In the genomic region with DNA sequence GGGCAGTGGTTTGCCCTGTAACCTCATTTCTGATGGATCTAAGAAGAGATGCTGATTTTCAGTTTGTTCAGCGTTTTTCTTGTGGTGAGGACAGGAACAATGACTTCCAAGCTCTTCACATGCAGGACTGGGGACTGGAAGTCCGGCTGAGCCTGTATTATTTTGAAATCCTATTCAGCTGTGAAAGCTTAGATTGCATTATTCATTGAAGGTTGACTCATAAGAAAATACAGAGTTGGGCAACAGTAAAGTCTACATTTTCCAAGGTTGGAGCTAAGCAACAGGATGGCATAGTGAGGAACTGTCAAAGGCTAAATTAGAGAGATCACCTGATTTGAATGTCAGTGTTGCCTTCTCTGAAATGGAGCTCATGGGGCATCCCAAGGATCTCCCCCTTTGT, we compare ENCODE assay signal across 14 cellular contexts.
A peak's percentile ranks its signal among the peaks of the same experiment; 100 is the strongest.
DNase-seq lines count a peak whose midpoint lies in the region; ATAC-seq, FAIRE-seq and TF ChIP-seq lines count a peak whose summit lies in the region.
"Had no signal": no experiment of that assay in that cellular context is flagged by ENCODE, and none has a peak within 500 bp of the region (broad histone marks: within the 10 kb centered on the region; RNA-seq: fewer than 3 reads in every experiment).

No MANE protein-coding gene starts in this region.

- H3K4me1 ChIP-seq in lung (ENCODE audit: control insufficient read depth in 2 of 2, insufficient read depth in 2 of 2, low read length in 2 of 2): peaks cover 3 to 7% of the 10 kb centered on the region in 2 donors

- H3K27ac Mint-ChIP-seq in activated naive CD4-positive, alpha-beta T cell treated with anti-CD3 and anti-CD28 coated beads, Interleukin-2, amount 50 U/mL, for 72 hours: no peak overlapping the region
- H3K27ac Mint-ChIP-seq: activated T-helper 17 cell treated with anti-CD3 and anti-CD28 coated beads, Interleukin-2, amount 50 U/mL, for 72 hours had no signal

- H3K36me3 ChIP-seq in bronchial epithelial cell (ENCODE audit: control insufficient read depth, insufficient read depth, low read length) (no peaks in the 10 kb centered on the region), lung (ENCODE audit: control insufficient read depth in 2 of 2, insufficient read depth in 2 of 2, low read length in 2 of 2) (no peaks in the 10 kb centered on the region)
- H3K36me3 ChIP-seq: WERI-Rb-1 had no signal

- H3K9me3 Mint-ChIP-seq in activated naive CD4-positive, alpha-beta T cell treated with anti-CD3 and anti-CD28 coated beads, Interleukin-2, amount 50 U/mL, for 72 hours: no peaks in the 10 kb centered on the region
- H3K9me3 Mint-ChIP-seq: activated T-helper 17 cell treated with anti-CD3 and anti-CD28 coated beads, Interleukin-2, amount 50 U/mL, for 72 hours had no signal

- H3K9me3 ChIP-seq in lung (ENCODE audit: control insufficient read depth in 2 of 2, insufficient read depth in 1 of 2, low read length in 1 of 2): no peaks in the 10 kb centered on the region

- no peaks in the 10 kb centered on the region for H3K36me3 Mint-ChIP-seq in activated naive CD4-positive, alpha-beta T cell treated with anti-CD3 and anti-CD28 coated beads, Interleukin-2, amount 50 U/mL, for 72 hours

- TF ChIP-seq CTCF in bronchial epithelial cell (IDR thresholded peaks at IDR 0.05; ENCODE audit: insufficient read depth, low read length, severe bottlenecking) (no peak), lung (IDR thresholded peaks at IDR 0.05; ENCODE audit: control extremely low read depth, extremely low read depth) (no peak)

- peak; percentile 22 for DNase-seq in AG08396 (ENCODE audit: low spot score)
- DNase-seq in LHCN-M2 (ENCODE audit: low read depth): peak; percentile 97
- DNase-seq in bronchial epithelial cell (ENCODE audit: low read depth): peak; percentile 98
- no peak for DNase-seq in lung (ENCODE audit: low spot score)
- no peak for DNase-seq in NCI-H1930 (lab: John Stamatoyannopoulos, UW)
- DNase-seq in DMS 273 treated with DMSO at 0.1 percent for 48 hours (lab: John Stamatoyannopoulos, UW): no peak
- no peak for DNase-seq in activated naive CD4-positive, alpha-beta T cell treated with anti-CD3 and anti-CD28 coated beads, Interleukin-2, amount 50 U/mL, for 72 hours (ENCODE audit: low spot score in 2 of 2)
- DNase-seq: NCI-H1436, WERI-Rb-1 had no signal

- H3K4me3 ChIP-seq in bronchial epithelial cell (ENCODE audit: low read depth, low read length): peak overlapping the region; percentile 9
- H3K4me3 ChIP-seq in lung: no peak overlapping the region

- WGBS in lung, 2 donors: 38 to 45% methylated on average over 2 of the region's 2 CpGs

- ATAC-seq in lung (ENCODE audit: insufficient read depth, low FRiP score) (peak; percentile 15), GM19455 (IDR thresholded peaks at IDR 0.05; ENCODE audit: unreplicated experiment) (no peak)
- ATAC-seq in activated naive CD4-positive, alpha-beta T cell treated with anti-CD3 and anti-CD28 coated beads, Interleukin-2, amount 50 U/mL, for 72 hours: no peak
- ATAC-seq: activated T-helper 17 cell treated with anti-CD3 and anti-CD28 coated beads, Interleukin-2, amount 50 U/mL, for 72 hours had no signal

- H3K27me3 ChIP-seq in bronchial epithelial cell (ENCODE audit: control insufficient read depth, insufficient read depth, low read length) (no peaks in the 10 kb centered on the region), lung (ENCODE audit: control insufficient read depth, insufficient read depth) (no peaks in the 10 kb centered on the region)

- peak; percentile 88 for FAIRE-seq in bronchial epithelial cell (lab: Jason Lieb, UNC)
- FAIRE-seq: colon, GM19239 had no signal

- H3K27ac ChIP-seq in lung (ENCODE audit: low read depth in 1 of 2, low read length in 1 of 2): peak overlapping the region; percentile 5 to 10
- H3K27ac ChIP-seq: C4-2B, WERI-Rb-1 had no signal

Comparison
In these comparisons a context has a peak if more than half of its experiments do, and no peak if none do; other contexts are left out.
1. DNase-seq: peak in AG08396 (single experiment), LHCN-M2 (single experiment) and bronchial epithelial cell (single experiment); none in lung (single experiment), NCI-H1930 (0 of 2), DMS 273 treated with DMSO at 0.1 percent for 48 hours (single experiment) and activated naive CD4-positive, alpha-beta T cell treated with anti-CD3 and anti-CD28 coated beads, Interleukin-2, amount 50 U/mL, for 72 hours (0 of 2).